1 cellular context compared by ENCODE assay signal in the genomic region with DNA sequence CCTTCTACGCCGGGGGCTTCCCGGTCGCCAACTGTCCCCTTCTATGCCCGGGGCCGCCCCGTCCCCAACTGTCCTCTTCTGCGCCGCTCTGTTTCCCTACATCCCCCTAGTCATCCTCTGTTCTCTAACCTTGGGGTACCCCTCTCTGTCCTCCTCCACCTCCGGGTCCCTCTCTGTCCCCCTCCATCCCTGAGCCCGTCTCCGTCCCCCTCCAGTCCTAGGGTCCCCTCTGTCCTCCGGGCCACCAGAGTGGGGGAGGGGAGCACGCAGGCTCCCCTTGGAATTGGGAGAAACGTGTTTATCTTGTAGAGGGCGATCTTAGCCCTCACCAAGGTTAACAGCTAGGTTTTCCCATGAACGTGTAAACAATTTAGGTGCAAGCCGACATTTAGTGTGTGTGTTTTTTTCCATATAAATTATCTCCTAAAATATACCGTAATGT.
A peak's percentile ranks its signal among the peaks of the same experiment; 100 is the strongest.
TF ChIP-seq lines count a peak whose summit lies in the region.

No MANE protein-coding gene starts in this region.

TF ChIP-seq in GM12878, 131 proteins besides CTCF, POLR2A, EP300 and RAD21 (continued from another document and continues in another):
- TF ChIP-seq ZNF687 (IDR thresholded peaks at IDR 0.05) = no peak; the same call in 1 of the 2 replicates
- TF ChIP-seq ZBED1 (IDR thresholded peaks at IDR 0.05; ENCODE audit: borderline replicate concordance) = no peak
- no peak for TF ChIP-seq NR2C1 (IDR thresholded peaks at IDR 0.05)
- no peak for TF ChIP-seq E2F4 (IDR thresholded peaks at IDR 0.05; ENCODE audit: low read depth, low read length)
- TF ChIP-seq DPF2 (IDR thresholded peaks at IDR 0.05) = no peak
- no peak for TF ChIP-seq ZSCAN29 (IDR thresholded peaks at IDR 0.05)
- no peak for TF ChIP-seq PRDM15 (CRISPR knock-in tag; IDR thresholded peaks at IDR 0.05)
- peak; percentile 96 for TF ChIP-seq MLLT1 (IDR thresholded peaks at IDR 0.05)
- TF ChIP-seq, protein P1, sequence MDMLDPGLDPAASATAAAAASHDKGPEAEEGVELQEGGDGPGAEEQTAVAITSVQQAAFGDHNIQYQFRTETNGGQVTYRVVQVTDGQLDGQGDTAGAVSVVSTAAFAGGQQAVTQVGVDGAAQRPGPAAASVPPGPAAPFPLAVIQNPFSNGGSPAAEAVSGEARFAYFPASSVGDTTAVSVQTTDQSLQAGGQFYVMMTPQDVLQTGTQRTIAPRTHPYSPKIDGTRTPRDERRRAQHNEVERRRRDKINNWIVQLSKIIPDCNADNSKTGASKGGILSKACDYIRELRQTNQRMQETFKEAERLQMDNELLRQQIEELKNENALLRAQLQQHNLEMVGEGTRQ (IDR thresholded peaks at IDR 0.05; ENCODE audit: borderline replicate concordance, low read depth, low read length) = no peak
- peak; percentile 91 for TF ChIP-seq CHD1 (IDR thresholded peaks at IDR 0.05; ENCODE audit: low read depth, low read length)
- TF ChIP-seq IKZF2 (IDR thresholded peaks at IDR 0.05) = peak; percentile 16 to 42; a peak in 2 of 4 replicates
- no peak for TF ChIP-seq ZBTB11 (CRISPR knock-in tag; IDR thresholded peaks at IDR 0.05)
- TF ChIP-seq POLR2AphosphoS5 (IDR thresholded peaks at IDR 0.05; ENCODE audit: low read length) = peak; percentile 92
- no peak; the same call in 1 of the 2 replicates for TF ChIP-seq NFIC (IDR thresholded peaks at IDR 0.05; ENCODE audit: low read depth, low read length)
- no peak for TF ChIP-seq CEBPZ (IDR thresholded peaks at IDR 0.05; ENCODE audit: low read depth, low read length)
- no peak; the same call in 1 of the 2 replicates for TF ChIP-seq MAX (IDR thresholded peaks at IDR 0.05; ENCODE audit: low read depth, low read length)
- 0 out of 2 replicates have a peak, but pooled peaks have one; percentile 4 for TF ChIP-seq ZBTB4 (CRISPR knock-in tag; IDR thresholded peaks at IDR 0.05)
- no peak for TF ChIP-seq RCOR1 (conservative IDR thresholded peaks at IDR 0.05; ENCODE audit: low read depth, low read length)
- no peak for TF ChIP-seq SRF (IDR thresholded peaks at IDR 0.05; ENCODE audit: low read depth in 2 of 2, low read length in 2 of 2)
- TF ChIP-seq KLF5 (IDR thresholded peaks at IDR 0.05; ENCODE audit: partially characterized antibody) = no peak
- TF ChIP-seq NFXL1 (IDR thresholded peaks at IDR 0.05; ENCODE audit: borderline replicate concordance) = no peak
- TF ChIP-seq IKZF1 (conservative IDR thresholded peaks at IDR 0.05) = no peak; the same call in none of the 2 replicates
- TF ChIP-seq CHD4 (IDR thresholded peaks at IDR 0.05) = no peak
- no peak for TF ChIP-seq SPI1 (IDR thresholded peaks at IDR 0.05; ENCODE audit: borderline replicate concordance, insufficient read depth, low read depth, low read length)
- TF ChIP-seq PKNOX1 (IDR thresholded peaks at IDR 0.05) = no peak
- TF ChIP-seq CBFB (IDR thresholded peaks at IDR 0.05; ENCODE audit: low read depth) = no peak; the same call in 1 of the 2 replicates
- no peak for TF ChIP-seq ZNF207 (IDR thresholded peaks at IDR 0.05; ENCODE audit: borderline replicate concordance)
- TF ChIP-seq POU2F2 (IDR thresholded peaks at IDR 0.05; ENCODE audit: borderline replicate concordance, low read depth, low read length) = peak; percentile 45; the same call in 1 of the 3 replicates
